14 cellular contexts compared by ENCODE assay signal in the genomic region with DNA sequence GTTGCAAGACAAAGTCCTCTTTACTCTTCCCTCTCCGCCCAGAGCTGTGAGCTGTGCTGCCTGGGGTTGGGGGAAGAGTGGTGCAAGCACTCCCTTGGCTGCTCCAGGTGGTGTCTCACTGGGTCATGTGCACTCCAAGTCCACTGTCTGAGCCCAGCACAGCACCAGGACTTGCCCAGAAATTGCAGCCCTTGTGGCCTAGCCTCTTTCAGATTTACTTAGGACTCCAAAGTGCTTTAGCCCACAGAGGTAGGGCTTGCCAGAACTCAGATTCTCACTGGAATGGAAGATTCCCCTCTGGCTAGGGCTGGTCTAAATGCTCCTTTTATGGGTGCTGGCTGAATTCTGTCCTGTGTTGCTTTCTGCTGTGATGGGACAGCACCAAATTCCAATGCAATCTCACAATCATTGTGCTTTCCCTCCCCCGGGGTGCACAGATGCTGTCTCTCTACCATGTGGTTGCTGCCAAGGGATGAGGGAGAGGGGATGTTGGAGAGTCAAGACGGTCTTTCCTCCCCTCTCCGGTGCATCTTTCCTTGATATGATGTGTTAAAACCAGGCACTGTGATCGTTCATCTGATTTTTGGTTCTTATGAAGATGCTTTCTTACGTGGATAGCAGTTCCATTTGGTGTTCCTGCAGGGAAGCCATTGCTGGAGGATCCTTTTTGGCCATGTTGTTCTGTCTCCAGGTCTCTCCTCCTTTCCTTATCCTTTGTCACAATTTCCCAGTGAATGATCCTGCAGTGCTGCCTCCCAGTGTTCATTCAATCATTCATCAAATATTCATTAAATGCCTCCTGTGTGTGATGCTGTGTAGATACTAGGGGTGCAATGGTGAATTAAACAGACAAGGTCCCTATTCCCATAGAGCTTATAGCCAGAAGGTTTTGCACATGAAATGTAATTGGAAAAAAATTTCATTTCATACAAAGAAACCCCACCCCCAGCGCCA.
DNase-seq lines count a peak whose midpoint lies in the region; ATAC-seq and TF ChIP-seq lines count a peak whose summit lies in the region.
"Had no signal": no experiment of that assay in that cellular context is flagged by ENCODE, and none has a peak within 500 bp of the region (broad histone marks: within the 10 kb centered on the region; RNA-seq: fewer than 3 reads in every experiment).

No MANE protein-coding gene starts in this region.

- H3K36me3 Mint-ChIP-seq in glutamatergic neuron (ENCODE audit: unreplicated experiment) = no peaks in the 10 kb centered on the region
- H3K36me3 Mint-ChIP-seq: natural killer cell had no signal

- TF ChIP-seq POLR2A in Peyer's patch (IDR thresholded peaks at IDR 0.05) = no peak

- H3K9me3 ChIP-seq in Peyer's patch = no peaks in the 10 kb centered on the region
- H3K9me3 ChIP-seq: spleen had no signal

- TF ChIP-seq CTCF in VCaP (conservative IDR thresholded peaks at IDR 0.05) = peak; percentile 22
- TF ChIP-seq CTCF in glutamatergic neuron (IDR thresholded peaks at IDR 0.05; ENCODE audit: partially characterized antibody, unreplicated experiment) = no peak
- peak in 3 of 6 experiments; percentile 8 to 33 (median 32) for TF ChIP-seq CTCF in Peyer's patch (IDR thresholded peaks at IDR 0.05)

- H3K27ac Mint-ChIP-seq in glutamatergic neuron (ENCODE audit: unreplicated experiment) = peak overlapping the region; percentile 73
- H3K27ac Mint-ChIP-seq: natural killer cell had no signal

- H3K4me3 ChIP-seq in Peyer's patch = no peak overlapping the region
- H3K4me3 ChIP-seq: K562, spleen had no signal

- no peak overlapping the region for H3K27ac ChIP-seq in VCaP
- H3K27ac ChIP-seq in substantia nigra (ENCODE audit: low read depth, low read length, poor library complexity, severe bottlenecking) = peak overlapping the region; percentile 83
- H3K27ac ChIP-seq in Peyer's patch = no peak overlapping the region

- H3K27me3 Mint-ChIP-seq in glutamatergic neuron (ENCODE audit: unreplicated experiment) = peaks cover 3% of the 10 kb centered on the region

- H3K9me3 Mint-ChIP-seq in glutamatergic neuron (ENCODE audit: unreplicated experiment) = no peaks in the 10 kb centered on the region
- H3K9me3 Mint-ChIP-seq: natural killer cell had no signal

- peak overlapping the region; percentile 23 for H3K4me3 Mint-ChIP-seq in glutamatergic neuron (ENCODE audit: unreplicated experiment)
- H3K4me3 Mint-ChIP-seq: natural killer cell had no signal

- ATAC-seq in GM21737 (IDR thresholded peaks at IDR 0.05; ENCODE audit: unreplicated experiment) = no peak
- ATAC-seq: K562, natural killer cell had no signal

- H3K27me3 ChIP-seq in Peyer's patch = no peaks in the 10 kb centered on the region
- H3K27me3 ChIP-seq: spleen had no signal

- peaks cover 0 to 20% (median 0%) of the 10 kb centered on the region in 3 donors for H3K36me3 ChIP-seq in Peyer's patch

- H3K4me1 Mint-ChIP-seq in glutamatergic neuron (ENCODE audit: low read depth, unreplicated experiment) = peaks cover 11% of the 10 kb centered on the region

- no peaks in the 10 kb centered on the region for H3K4me1 ChIP-seq in Peyer's patch

- DNase-seq in NCI-H510A treated with DMSO at 0.1 percent for 48 hours (lab: John Stamatoyannopoulos, UW) (peak; percentile 5), NCI-H510A (lab: John Stamatoyannopoulos, UW) (no peak), glutamatergic neuron (no peak), substantia nigra (lab: John Stamatoyannopoulos, UW) (peak in 15 of 49 donors; percentile 20 to 58 (median 39)), HT-29 (ENCODE audit: low spot score) (no peak), Peyer's patch (no peak)
- DNase-seq: activated CD4-positive, alpha-beta T cell treated with anti-CD3 and anti-CD28 coated beads for 48 hours; activated naive CD4-positive, alpha-beta T cell treated with Interleukin-2 at 50 U/mL for 16 hours; effector CD8-positive, alpha-beta T cell; natural killer cell; spleen had no signal
